ENCODE assay signal across 1 cellular context in genomic region chr4:1726146-1726934, GRCh38.
A peak's percentile ranks its signal among the peaks of the same experiment; 100 is the strongest.
TF ChIP-seq lines count a peak whose summit lies in the region.

No MANE protein-coding gene starts in this region.

TF ChIP-seq in HepG2, 621 proteins besides CTCF, POLR2A, EP300 and RAD21 (continued from another document and continues in another):
- TF ChIP-seq AKNA (CRISPR knock-in tag; IDR thresholded peaks at IDR 0.05; ENCODE audit: borderline replicate concordance) (no peak), ZGPAT (CRISPR knock-in tag; IDR thresholded peaks at IDR 0.05) (no peak), ZNF549 (CRISPR knock-in tag; IDR thresholded peaks at IDR 0.05) (no peak), NONO (IDR thresholded peaks at IDR 0.05) (no peak), NONO (CRISPR knock-in tag; conservative IDR thresholded peaks at IDR 0.05) (no peak), ZNF354B (CRISPR knock-in tag; IDR thresholded peaks at IDR 0.05) (no peak), ZFP1 (CRISPR knock-in tag; IDR thresholded peaks at IDR 0.05) (no peak), ZNF503 (CRISPR knock-in tag; IDR thresholded peaks at IDR 0.05) (no peak), KAT2B (IDR thresholded peaks at IDR 0.05; ENCODE audit: borderline replicate concordance, low read depth, low read length) (no peak), ZSCAN25 (CRISPR knock-in tag; IDR thresholded peaks at IDR 0.05) (no peak), CENPX (CRISPR knock-in tag; IDR thresholded peaks at IDR 0.05) (no peak), IKZF1 (IDR thresholded peaks at IDR 0.05) (no peak), KLF12 (CRISPR knock-in tag; IDR thresholded peaks at IDR 0.05; ENCODE audit: borderline replicate concordance) (no peak), SALL1 (CRISPR knock-in tag; IDR thresholded peaks at IDR 0.05) (peak; percentile 43; the same call in 1 of the 2 replicates), EHMT2 (IDR thresholded peaks at IDR 0.05; ENCODE audit: borderline replicate concordance, low read depth, low read length) (no peak), ZNF687 (CRISPR knock-in tag; IDR thresholded peaks at IDR 0.05) (peak; percentile 41), TOE1 (CRISPR knock-in tag; IDR thresholded peaks at IDR 0.05) (no peak), GATA4 (IDR thresholded peaks at IDR 0.05; ENCODE audit: borderline replicate concordance, low read depth) (no peak), ZC3H4 (CRISPR knock-in tag; IDR thresholded peaks at IDR 0.05; ENCODE audit: borderline replicate concordance) (no peak), ZBTB33 (CRISPR knock-in tag; IDR thresholded peaks at IDR 0.05) (peak; percentile 73), HOXA9 (CRISPR knock-in tag; IDR thresholded peaks at IDR 0.05; ENCODE audit: borderline replicate concordance) (no peak), ZNF614 (CRISPR knock-in tag; IDR thresholded peaks at IDR 0.05; ENCODE audit: borderline replicate concordance) (peak; percentile 49; the same call in 1 of the 2 replicates), THYN1 (CRISPR knock-in tag; IDR thresholded peaks at IDR 0.05; ENCODE audit: borderline replicate concordance, low read depth) (no peak), SRSF4 (IDR thresholded peaks at IDR 0.05; ENCODE audit: low read depth, low read length, poor library complexity, severe bottlenecking) (no peak), TAF15 (IDR thresholded peaks at IDR 0.05; ENCODE audit: low read depth, low read length, poor library complexity, severe bottlenecking) (no peak), NAIF1 (CRISPR knock-in tag; IDR thresholded peaks at IDR 0.05; ENCODE audit: borderline replicate concordance) (no peak), ZNF260 (CRISPR knock-in tag; IDR thresholded peaks at IDR 0.05; ENCODE audit: borderline replicate concordance, low read depth) (0 out of 2 replicates have a peak, but pooled peaks have one; percentile 39), TSC22D2 (CRISPR knock-in tag; IDR thresholded peaks at IDR 0.05; ENCODE audit: borderline replicate concordance) (no peak), KAT8 (CRISPR knock-in tag; IDR thresholded peaks at IDR 0.05) (peak; percentile 45; the same call in 1 of the 2 replicates), ZNF552 (CRISPR knock-in tag; IDR thresholded peaks at IDR 0.05; ENCODE audit: borderline replicate concordance) (no peak), HDAC1 (CRISPR knock-in tag; IDR thresholded peaks at IDR 0.05) (no peak), GZF1 (CRISPR knock-in tag; IDR thresholded peaks at IDR 0.05) (no peak)
- TF ChIP-seq, protein P1, sequence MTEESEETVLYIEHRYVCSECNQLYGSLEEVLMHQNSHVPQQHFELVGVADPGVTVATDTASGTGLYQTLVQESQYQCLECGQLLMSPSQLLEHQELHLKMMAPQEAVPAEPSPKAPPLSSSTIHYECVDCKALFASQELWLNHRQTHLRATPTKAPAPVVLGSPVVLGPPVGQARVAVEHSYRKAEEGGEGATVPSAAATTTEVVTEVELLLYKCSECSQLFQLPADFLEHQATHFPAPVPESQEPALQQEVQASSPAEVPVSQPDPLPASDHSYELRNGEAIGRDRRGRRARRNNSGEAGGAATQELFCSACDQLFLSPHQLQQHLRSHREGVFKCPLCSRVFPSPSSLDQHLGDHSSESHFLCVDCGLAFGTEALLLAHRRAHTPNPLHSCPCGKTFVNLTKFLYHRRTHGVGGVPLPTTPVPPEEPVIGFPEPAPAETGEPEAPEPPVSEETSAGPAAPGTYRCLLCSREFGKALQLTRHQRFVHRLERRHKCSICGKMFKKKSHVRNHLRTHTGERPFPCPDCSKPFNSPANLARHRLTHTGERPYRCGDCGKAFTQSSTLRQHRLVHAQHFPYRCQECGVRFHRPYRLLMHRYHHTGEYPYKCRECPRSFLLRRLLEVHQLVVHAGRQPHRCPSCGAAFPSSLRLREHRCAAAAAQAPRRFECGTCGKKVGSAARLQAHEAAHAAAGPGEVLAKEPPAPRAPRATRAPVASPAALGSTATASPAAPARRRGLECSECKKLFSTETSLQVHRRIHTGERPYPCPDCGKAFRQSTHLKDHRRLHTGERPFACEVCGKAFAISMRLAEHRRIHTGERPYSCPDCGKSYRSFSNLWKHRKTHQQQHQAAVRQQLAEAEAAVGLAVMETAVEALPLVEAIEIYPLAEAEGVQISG (CRISPR knock-in tag; IDR thresholded peaks at IDR 0.05), result no peak
- TF ChIP-seq, protein P2, sequence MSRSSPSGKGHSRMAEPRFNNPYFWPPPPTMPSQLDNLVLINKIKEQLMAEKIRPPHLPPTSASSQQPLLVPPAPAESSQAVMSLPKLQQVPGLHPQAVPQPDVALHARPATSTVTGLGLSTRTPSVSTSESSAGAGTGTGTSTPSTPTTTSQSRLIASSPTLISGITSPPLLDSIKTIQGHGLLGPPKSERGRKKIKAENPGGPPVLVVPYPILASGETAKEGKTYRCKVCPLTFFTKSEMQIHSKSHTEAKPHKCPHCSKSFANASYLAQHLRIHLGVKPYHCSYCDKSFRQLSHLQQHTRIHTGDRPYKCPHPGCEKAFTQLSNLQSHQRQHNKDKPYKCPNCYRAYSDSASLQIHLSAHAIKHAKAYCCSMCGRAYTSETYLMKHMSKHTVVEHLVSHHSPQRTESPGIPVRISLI (CRISPR knock-in tag; IDR thresholded peaks at IDR 0.05; ENCODE audit: borderline replicate concordance), result no peak
- TF ChIP-seq, protein P3, sequence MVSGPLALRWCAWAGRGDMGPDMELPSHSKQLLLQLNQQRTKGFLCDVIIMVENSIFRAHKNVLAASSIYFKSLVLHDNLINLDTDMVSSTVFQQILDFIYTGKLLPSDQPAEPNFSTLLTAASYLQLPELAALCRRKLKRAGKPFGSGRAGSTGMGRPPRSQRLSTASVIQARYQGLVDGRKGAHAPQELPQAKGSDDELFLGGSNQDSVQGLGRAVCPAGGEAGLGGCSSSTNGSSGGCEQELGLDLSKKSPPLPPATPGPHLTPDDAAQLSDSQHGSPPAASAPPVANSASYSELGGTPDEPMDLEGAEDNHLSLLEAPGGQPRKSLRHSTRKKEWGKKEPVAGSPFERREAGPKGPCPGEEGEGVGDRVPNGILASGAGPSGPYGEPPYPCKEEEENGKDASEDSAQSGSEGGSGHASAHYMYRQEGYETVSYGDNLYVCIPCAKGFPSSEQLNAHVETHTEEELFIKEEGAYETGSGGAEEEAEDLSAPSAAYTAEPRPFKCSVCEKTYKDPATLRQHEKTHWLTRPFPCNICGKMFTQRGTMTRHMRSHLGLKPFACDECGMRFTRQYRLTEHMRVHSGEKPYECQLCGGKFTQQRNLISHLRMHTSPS (CRISPR knock-in tag; IDR thresholded peaks at IDR 0.05; ENCODE audit: low read depth), result peak; percentile 18; the same call in 1 of the 2 replicates
- TF ChIP-seq, protein P4, sequence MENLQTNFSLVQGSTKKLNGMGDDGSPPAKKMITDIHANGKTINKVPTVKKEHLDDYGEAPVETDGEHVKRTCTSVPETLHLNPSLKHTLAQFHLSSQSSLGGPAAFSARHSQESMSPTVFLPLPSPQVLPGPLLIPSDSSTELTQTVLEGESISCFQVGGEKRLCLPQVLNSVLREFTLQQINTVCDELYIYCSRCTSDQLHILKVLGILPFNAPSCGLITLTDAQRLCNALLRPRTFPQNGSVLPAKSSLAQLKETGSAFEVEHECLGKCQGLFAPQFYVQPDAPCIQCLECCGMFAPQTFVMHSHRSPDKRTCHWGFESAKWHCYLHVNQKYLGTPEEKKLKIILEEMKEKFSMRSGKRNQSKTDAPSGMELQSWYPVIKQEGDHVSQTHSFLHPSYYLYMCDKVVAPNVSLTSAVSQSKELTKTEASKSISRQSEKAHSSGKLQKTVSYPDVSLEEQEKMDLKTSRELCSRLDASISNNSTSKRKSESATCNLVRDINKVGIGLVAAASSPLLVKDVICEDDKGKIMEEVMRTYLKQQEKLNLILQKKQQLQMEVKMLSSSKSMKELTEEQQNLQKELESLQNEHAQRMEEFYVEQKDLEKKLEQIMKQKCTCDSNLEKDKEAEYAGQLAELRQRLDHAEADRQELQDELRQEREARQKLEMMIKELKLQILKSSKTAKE (CRISPR knock-in tag; IDR thresholded peaks at IDR 0.05; ENCODE audit: borderline replicate concordance), result no peak
